Comparison of ENCODE assay signal across 30 cellular contexts in genomic region chr15:84764989-84765388, GRCh38. TPM values are rescaled to one million over a fixed set of nuclear protein-coding genes. Genes with fewer than 3 reads are reported as not detected.
DNase-seq lines count a peak whose midpoint lies in the region; ATAC-seq and TF ChIP-seq lines count a peak whose summit lies in the region.
"Had no signal": no experiment of that assay in that cellular context is flagged by ENCODE, and none has a peak within 500 bp of the region (broad histone marks: within the 10 kb centered on the region; RNA-seq: fewer than 3 reads in every experiment).

No MANE protein-coding gene starts in this region.

- H3K4me1 Mint-ChIP-seq in activated T-cell treated with anti-CD3 and anti-CD28 coated beads, Interleukin-2, amount 50 U/mL, for 24 hours (ENCODE audit: low read depth) = peaks cover 11% of the 10 kb centered on the region
- peaks cover 22% of the 10 kb centered on the region for H3K4me1 Mint-ChIP-seq in activated T-cell treated with anti-CD3 and anti-CD28 coated beads, Interleukin-2, amount 50 U/mL, for 4 hours (ENCODE audit: low read depth)
- H3K4me1 Mint-ChIP-seq in CD4-positive, alpha-beta memory T cell = peaks cover 11 to 30% (median 19%) of the 10 kb centered on the region in 4 donors
- peaks cover 11% of the 10 kb centered on the region for H3K4me1 Mint-ChIP-seq in activated naive CD8-positive, alpha-beta T cell treated with anti-CD3 and anti-CD28 coated beads, Interleukin-2, amount 50 U/mL, for 24 hours

- no peak for ATAC-seq in activated T-cell treated with anti-CD3 and anti-CD28 coated beads, Interleukin-2, amount 50 U/mL, for 4 hours
- ATAC-seq in activated naive CD8-positive, alpha-beta T cell treated with anti-CD3 and anti-CD28 coated beads, Interleukin-2, amount 50 U/mL, for 24 hours = no peak
- ATAC-seq: activated CD8-positive, alpha-beta memory T cell treated with anti-CD3 and anti-CD28 coated beads, Interleukin-2, amount 10 ng/mL, durations not matched to agents 7 days and 5 days; effector memory CD8-positive, alpha-beta T cell had no signal

- H3K27ac Mint-ChIP-seq in activated T-cell treated with anti-CD3 and anti-CD28 coated beads, Interleukin-2, amount 50 U/mL, for 24 hours = peak overlapping the region; percentile 50
- peak overlapping the region in 6 of 7 donors; percentile 10 to 79 (median 42) for H3K27ac Mint-ChIP-seq in CD4-positive, alpha-beta memory T cell
- H3K27ac Mint-ChIP-seq in activated naive CD8-positive, alpha-beta T cell treated with anti-CD3 and anti-CD28 coated beads, Interleukin-2, amount 50 U/mL, for 24 hours = peak overlapping the region; percentile 8
- H3K27ac Mint-ChIP-seq: activated CD8-positive, alpha-beta memory T cell treated with anti-CD3 and anti-CD28 coated beads, Interleukin-2, amount 10 ng/mL, durations not matched to agents 7 days and 5 days; effector memory CD8-positive, alpha-beta T cell had no signal

- H3K36me3 Mint-ChIP-seq in activated T-cell treated with anti-CD3 and anti-CD28 coated beads, Interleukin-2, amount 50 U/mL, for 24 hours (ENCODE audit: low read depth) = peaks cover 59% of the 10 kb centered on the region
- H3K36me3 Mint-ChIP-seq in activated T-cell treated with anti-CD3 and anti-CD28 coated beads, Interleukin-2, amount 50 U/mL, for 4 hours (ENCODE audit: insufficient read depth) = peaks cover 19% of the 10 kb centered on the region
- H3K36me3 Mint-ChIP-seq in CD4-positive, alpha-beta memory T cell = peaks cover 21 to 44% of the 10 kb centered on the region in 2 donors
- peaks cover 37% of the 10 kb centered on the region for H3K36me3 Mint-ChIP-seq in activated naive CD8-positive, alpha-beta T cell treated with anti-CD3 and anti-CD28 coated beads, Interleukin-2, amount 50 U/mL, for 24 hours (ENCODE audit: low read depth)

- CTCF ChIA-PET in CD4-positive, alpha-beta memory T cell (lab: Charles Lee; ENCODE audit: partially characterized antibody) = no interaction called here

- H3K36me3 ChIP-seq in CD4-positive, alpha-beta memory T cell (ENCODE audit: insufficient read depth, low read length) = peaks cover 34% of the 10 kb centered on the region
- peaks cover 38% of the 10 kb centered on the region for H3K36me3 ChIP-seq in neutrophil

- H3K27me3 ChIP-seq in CD4-positive, alpha-beta memory T cell (ENCODE audit: insufficient read depth, low read length) = no peaks in the 10 kb centered on the region
- H3K27me3 ChIP-seq in neutrophil = no peaks in the 10 kb centered on the region
- H3K27me3 ChIP-seq: ascending aorta, BE2C, cardiac muscle cell, left lung, MG63, tibial nerve had no signal

- no peaks in the 10 kb centered on the region for H3K9me3 ChIP-seq in CD4-positive, alpha-beta memory T cell (ENCODE audit: control insufficient read depth in 1 of 2, low read length in 2 of 2)
- H3K9me3 ChIP-seq in neutrophil = no peaks in the 10 kb centered on the region
- H3K9me3 ChIP-seq: ascending aorta, BE2C, HAP-1, left lung, MG63, tibial nerve had no signal

- no peak overlapping the region for H3K4me3 ChIP-seq in CD4-positive, alpha-beta memory T cell (ENCODE audit: low read length in 2 of 2)
- no peak overlapping the region for H3K4me3 ChIP-seq in neutrophil (ENCODE audit: low read depth in 1 of 2, low read length in 1 of 2)
- H3K4me3 ChIP-seq: ascending aorta, cardiac muscle cell, HAP-1, left lung, MG63, SK-N-MC, tibial nerve had no signal

- no peak overlapping the region for H3K27ac ChIP-seq in CD4-positive, alpha-beta memory T cell (ENCODE audit: low read depth, low read length)
- peak overlapping the region; percentile 55 for H3K27ac ChIP-seq in neutrophil
- H3K27ac ChIP-seq: ascending aorta, cardiac muscle cell, HL-60, left lung, SK-N-MC had no signal

- POLR2A ChIA-PET in CD4-positive, alpha-beta memory T cell (lab: Charles Lee; ENCODE audit: partially characterized antibody) = interaction anchor here (2.1 kb wide), 1 partner anchor 49 kb away, joined by 7 read pairs; the partner anchor contains the start of gene SEC11A

- TF ChIP-seq CTCF in neutrophil (IDR thresholded peaks at IDR 0.05) = no peak

- intact Hi-C loops in CD4-positive, alpha-beta memory T cell (cut with micrococcal nuclease) = no loop called here

- no peaks in the 10 kb centered on the region for H3K27me3 Mint-ChIP-seq in activated T-cell treated with anti-CD3 and anti-CD28 coated beads, Interleukin-2, amount 50 U/mL, for 24 hours
- no peaks in the 10 kb centered on the region for H3K27me3 Mint-ChIP-seq in activated T-cell treated with anti-CD3 and anti-CD28 coated beads, Interleukin-2, amount 50 U/mL, for 4 hours (ENCODE audit: low read depth)
- no peaks in the 10 kb centered on the region for H3K27me3 Mint-ChIP-seq in CD4-positive, alpha-beta memory T cell
- no peaks in the 10 kb centered on the region for H3K27me3 Mint-ChIP-seq in activated naive CD8-positive, alpha-beta T cell treated with anti-CD3 and anti-CD28 coated beads, Interleukin-2, amount 50 U/mL, for 24 hours
- H3K27me3 Mint-ChIP-seq: activated CD8-positive, alpha-beta memory T cell treated with anti-CD3 and anti-CD28 coated beads, Interleukin-2, amount 10 ng/mL, durations not matched to agents 7 days and 5 days; effector memory CD8-positive, alpha-beta T cell had no signal

- H3K4me1 ChIP-seq in CD4-positive, alpha-beta memory T cell (ENCODE audit: insufficient read depth, low read length) = peaks cover 47% of the 10 kb centered on the region
- peaks cover 33 to 49% of the 10 kb centered on the region in 2 experiments for H3K4me1 ChIP-seq in neutrophil (ENCODE audit: control insufficient read depth in 1 of 2, insufficient read depth in 1 of 2, low read depth in 1 of 2, low read length in 1 of 2)
- H3K4me1 ChIP-seq: HAP-1 had no signal

- DNase-seq in activated T-cell treated with anti-CD3 and anti-CD28 coated beads, Interleukin-2, amount 50 U/mL, for 24 hours = no peak
- DNase-seq in activated T-cell treated with anti-CD3 and anti-CD28 coated beads, Interleukin-2, amount 50 U/mL, for 4 hours = no peak
- DNase-seq in CD4-positive, alpha-beta memory T cell = no peak
- no peak for DNase-seq in activated naive CD8-positive, alpha-beta T cell treated with anti-CD3 and anti-CD28 coated beads, Interleukin-2, amount 50 U/mL, for 24 hours
- no peak for DNase-seq in SHP77 (lab: John Stamatoyannopoulos, UW)
- DNase-seq in NK-92 (lab: John Stamatoyannopoulos, UW; ENCODE audit: unreplicated experiment) = no peak
- DNase-seq in inferior parietal cortex (ENCODE audit: extremely low spot score) = no peak
- DNase-seq: ACHN; activated CD4-positive, CD25-positive, alpha-beta regulatory T cell treated with anti-CD3 and anti-CD28 coated beads, Interleukin-2, amount 50 U/mL, for 72 hours; activated CD8-positive, alpha-beta memory T cell treated with anti-CD3 and anti-CD28 coated beads, Interleukin-2, amount 10 ng/mL, durations not matched to agents 7 days and 5 days; BE2C; DMS79; effector memory CD8-positive, alpha-beta T cell; erythroblast; KG1; MG63; NCI-H1105; NCI-H1930; NCI-H510A treated with DMSO at 0.1 percent for 48 hours; NK-92 treated with Interleukin-12 subunit alpha and Interleukin-12 subunit beta, amount 100 ng/mL, for 24 hours; stimulated activated CD8-positive, alpha-beta memory T cell treated with anti-CD3 and anti-CD28 coated beads, Interleukin-4, amount 100 ng/mL, for 48 hours had no signal

- H3K4me3 Mint-ChIP-seq in activated T-cell treated with anti-CD3 and anti-CD28 coated beads, Interleukin-2, amount 50 U/mL, for 24 hours = no peak overlapping the region
- H3K4me3 Mint-ChIP-seq in activated T-cell treated with anti-CD3 and anti-CD28 coated beads, Interleukin-2, amount 50 U/mL, for 4 hours = no peak overlapping the region
- H3K4me3 Mint-ChIP-seq in CD4-positive, alpha-beta memory T cell = no peak overlapping the region
- H3K4me3 Mint-ChIP-seq in activated naive CD8-positive, alpha-beta T cell treated with anti-CD3 and anti-CD28 coated beads, Interleukin-2, amount 50 U/mL, for 24 hours = no peak overlapping the region
- H3K4me3 Mint-ChIP-seq: activated CD8-positive, alpha-beta memory T cell treated with anti-CD3 and anti-CD28 coated beads, Interleukin-2, amount 10 ng/mL, durations not matched to agents 7 days and 5 days; effector memory CD8-positive, alpha-beta T cell had no signal

- H3K9me3 Mint-ChIP-seq in activated T-cell treated with anti-CD3 and anti-CD28 coated beads, Interleukin-2, amount 50 U/mL, for 24 hours = no peaks in the 10 kb centered on the region
- no peaks in the 10 kb centered on the region for H3K9me3 Mint-ChIP-seq in activated T-cell treated with anti-CD3 and anti-CD28 coated beads, Interleukin-2, amount 50 U/mL, for 4 hours
- H3K9me3 Mint-ChIP-seq in CD4-positive, alpha-beta memory T cell = no peaks in the 10 kb centered on the region
- H3K9me3 Mint-ChIP-seq in activated naive CD8-positive, alpha-beta T cell treated with anti-CD3 and anti-CD28 coated beads, Interleukin-2, amount 50 U/mL, for 24 hours = no peaks in the 10 kb centered on the region
- H3K9me3 Mint-ChIP-seq: activated naive CD4-positive, alpha-beta T cell treated with anti-CD3 and anti-CD28 coated beads, Interleukin-2, amount 50 U/mL, for 72 hours; effector memory CD8-positive, alpha-beta T cell had no signal

RNA-seq across cellular contexts. Expression of gene ZNF592, which starts 16.6 kb away (rescaled TPM):
- total RNA-seq in activated T-cell treated with anti-CD3 and anti-CD28 coated beads, Interleukin-2, amount 50 U/mL, for 4 hours = 10 to 100 TPM; 28.7 to 30.6 (median 30.5) TPM
- total RNA-seq in CD4-positive, alpha-beta memory T cell = 10 to 100 TPM; 40.8 to 42.6 TPM
- polyA plus RNA-seq in CD4-positive, alpha-beta memory T cell = 10 to 100 TPM in 1 of 2 donors, 1 to 10 TPM in 1; 1.7 to 13.5 TPM

RNA-seq across cellular contexts. Expression of gene SEC11A, which starts 49.0 kb away (rescaled TPM):
- total RNA-seq in activated T-cell treated with anti-CD3 and anti-CD28 coated beads, Interleukin-2, amount 50 U/mL, for 4 hours = 10 to 100 TPM; 72.3 to 82.9 (median 79.2) TPM
- 10 to 100 TPM; 85.0 to 86.8 TPM for total RNA-seq in CD4-positive, alpha-beta memory T cell
- polyA plus RNA-seq in CD4-positive, alpha-beta memory T cell = 100 to 1,000 TPM; 129 to 168 TPM

RNA-seq across cellular contexts. Expression of gene ALPK3, which starts 52.2 kb away (rescaled TPM):
- under 1 TPM; 0.05 to 0.13 (median 0.11) TPM for total RNA-seq in activated T-cell treated with anti-CD3 and anti-CD28 coated beads, Interleukin-2, amount 50 U/mL, for 4 hours
- under 1 TPM; 0.26 to 0.58 TPM for total RNA-seq in CD4-positive, alpha-beta memory T cell
- under 1 TPM in 1 of 2 donors, not detected in 1; 0.01 TPM for polyA plus RNA-seq in CD4-positive, alpha-beta memory T cell
